Comparison of ENCODE assay signal across 1 cellular context in genomic region chr22:17250380-17251129, GRCh38.
TF ChIP-seq lines count a peak whose summit lies in the region.

No MANE protein-coding gene starts in this region.

TF ChIP-seq in IMR-90, 13 proteins besides CTCF, POLR2A, EP300 and RAD21 (continued from another document):
- TF ChIP-seq RFX5 (IDR thresholded peaks at IDR 0.05; ENCODE audit: low read depth, low read length) (no peak), USF2 (IDR thresholded peaks at IDR 0.05; ENCODE audit: low read depth, low read length) (no peak), NFE2L2 (IDR thresholded peaks at IDR 0.05; ENCODE audit: low read depth, low read length) (no peak)
